Comparison of ENCODE assay signal across 9 cellular contexts in genomic region chr3:16286161-16286560, GRCh38. TPM values are rescaled to one million over a fixed set of nuclear protein-coding genes. Genes with fewer than 3 reads are reported as not detected.
DNase-seq lines count a peak whose midpoint lies in the region; ATAC-seq and TF ChIP-seq lines count a peak whose summit lies in the region.
"Had no signal": no experiment of that assay in that cellular context is flagged by ENCODE, and none has a peak within 500 bp of the region (broad histone marks: within the 10 kb centered on the region; RNA-seq: fewer than 3 reads in every experiment).

No MANE protein-coding gene starts in this region.

- H3K4me1 ChIP-seq in esophagus (ENCODE audit: control insufficient read depth in 2 of 2, insufficient read depth in 2 of 2, low read length in 1 of 2) (no peaks in the 10 kb centered on the region), vagina (no peaks in the 10 kb centered on the region), SJCRH30 (no peaks in the 10 kb centered on the region)

- H3K36me3 ChIP-seq in esophagus (ENCODE audit: control insufficient read depth in 2 of 2, insufficient read depth in 2 of 2, low read length in 1 of 2) = peaks cover 3 to 4% of the 10 kb centered on the region in 2 donors
- peaks cover 0 to 7% of the 10 kb centered on the region in 2 donors for H3K36me3 ChIP-seq in vagina
- peaks cover under 1% of the 10 kb centered on the region; the same call in 1 of the 2 replicates for H3K36me3 ChIP-seq in SJCRH30

- H3K4me3 Mint-ChIP-seq in activated B cell treated with CpG ODN at 0.5 μM for 24 hours (no peak overlapping the region), WTC11 (no peak overlapping the region)

- TF ChIP-seq POLR2A in vagina (IDR thresholded peaks at IDR 0.05) = peak in 1 of 2 donors; percentile 11

- ATAC-seq in left cardiac atrium = peak; percentile 33 to 39
- ATAC-seq in activated B cell treated with CpG ODN at 0.5 μM for 24 hours (ENCODE audit: low read depth) = no peak
- ATAC-seq in WTC11 = no peak

- DNase-seq in left cardiac atrium (no peak), cardiac septum (ENCODE audit: low spot score) (no peak), activated B cell treated with CpG ODN at 0.5 μM for 24 hours (no peak), vagina (ENCODE audit: extremely low spot score in 2 of 2) (no peak), SJCRH30 (no peak), cerebellum (ENCODE audit: low spot score) (no peak), WTC11 (ENCODE audit: low spot score) (no peak)
- DNase-seq: NCI-H526 treated with DMSO at 0.1 percent for 48 hours had no signal

- TF ChIP-seq CTCF in activated B cell treated with CpG ODN at 0.5 μM for 24 hours (IDR thresholded peaks at IDR 0.05) = no peak
- no peak for TF ChIP-seq CTCF in vagina (IDR thresholded peaks at IDR 0.05)
- no peak for TF ChIP-seq CTCF in WTC11 (IDR thresholded peaks at IDR 0.05)

- peak overlapping the region; percentile 10 for H3K27ac Mint-ChIP-seq in activated B cell treated with CpG ODN at 0.5 μM for 24 hours
- no peak overlapping the region for H3K27ac Mint-ChIP-seq in WTC11

- peak overlapping the region; percentile 8 to 36 for H3K4me3 ChIP-seq in esophagus (ENCODE audit: low read depth in 1 of 2, low read length in 2 of 2)
- peak overlapping the region in 1 of 2 donors; percentile 22 for H3K4me3 ChIP-seq in vagina
- no peak overlapping the region for H3K4me3 ChIP-seq in SJCRH30

- no peaks in the 10 kb centered on the region for H3K9me3 Mint-ChIP-seq in activated B cell treated with CpG ODN at 0.5 μM for 24 hours
- no peaks in the 10 kb centered on the region for H3K9me3 Mint-ChIP-seq in WTC11

- CTCF ChIA-PET in activated B cell treated with CpG ODN at 0.5 μM for 24 hours (lab: Charles Lee) = interaction anchor here (1.4 kb wide), 1 partner anchor 264 kb away, joined by 4 read pairs; no protein-coding TSS in a partner anchor
- CTCF ChIA-PET in WTC11 (lab: Charles Lee) = interaction anchor here (0.6 kb wide), 1 partner anchor 18 kb away, joined by 4 read pairs; no protein-coding TSS in a partner anchor

- H3K27ac ChIP-seq in esophagus (ENCODE audit: low read depth in 2 of 2, low read length in 1 of 2) = peak overlapping the region; percentile 29 to 58
- peak overlapping the region; percentile 27 for H3K27ac ChIP-seq in vagina
- no peak overlapping the region for H3K27ac ChIP-seq in SJCRH30

- peaks cover 24% of the 10 kb centered on the region for H3K4me1 Mint-ChIP-seq in activated B cell treated with CpG ODN at 0.5 μM for 24 hours
- no peaks in the 10 kb centered on the region for H3K4me1 Mint-ChIP-seq in WTC11

- intact Hi-C loops in left cardiac atrium (cut with DNase I) = loop anchor here in 1 of 2 donors (10.0 kb wide), 2 partner anchors 229 to 269 kb away; partner anchors contain the start of gene RFTN1
- intact Hi-C loops in cardiac septum (cut with DNase I) = loop anchor here (5.0 kb wide), 2 partner anchors 86 to 246 kb away; no protein-coding TSS in a partner anchor
- intact Hi-C loops in activated B cell treated with CpG ODN at 0.5 μM for 24 hours (cut with micrococcal nuclease) = no loop called here
- intact Hi-C loops in vagina (cut with DNase I) = no loop called here

- POLR2A ChIA-PET in activated B cell treated with CpG ODN at 0.5 μM for 24 hours (lab: Charles Lee) (no interaction called here), WTC11 (lab: Charles Lee) (no interaction called here)

- H3K9me3 ChIP-seq in esophagus (ENCODE audit: control insufficient read depth in 2 of 2, insufficient read depth in 1 of 2, low read depth in 1 of 2, low read length in 1 of 2) (no peaks in the 10 kb centered on the region), vagina (no peaks in the 10 kb centered on the region), SJCRH30 (replicated peaks) (no peaks in the 10 kb centered on the region)

- H3K27me3 Mint-ChIP-seq in activated B cell treated with CpG ODN at 0.5 μM for 24 hours (no peaks in the 10 kb centered on the region), WTC11 (ENCODE audit: low read depth) (no peaks in the 10 kb centered on the region)

- WGBS in esophagus, 2 donors = 74 to 76% methylated on average over 3 of the region's 3 CpGs

- peaks cover 46% of the 10 kb centered on the region for H3K36me3 Mint-ChIP-seq in activated B cell treated with CpG ODN at 0.5 μM for 24 hours (ENCODE audit: low read depth)
- peaks cover 16% of the 10 kb centered on the region for H3K36me3 Mint-ChIP-seq in WTC11

- no peaks in the 10 kb centered on the region for H3K27me3 ChIP-seq in esophagus (ENCODE audit: control insufficient read depth in 1 of 2, insufficient read depth in 2 of 2, low read length in 2 of 2)
- no peaks in the 10 kb centered on the region for H3K27me3 ChIP-seq in vagina
- H3K27me3 ChIP-seq in SJCRH30 = no peaks in the 10 kb centered on the region

TF ChIP-seq in WTC11, 78 proteins besides CTCF, POLR2A, EP300 and RAD21:
- no peak for TF ChIP-seq HMGA2 (CRISPR knock-in tag; IDR thresholded peaks at IDR 0.05)
- TF ChIP-seq, protein P1, sequence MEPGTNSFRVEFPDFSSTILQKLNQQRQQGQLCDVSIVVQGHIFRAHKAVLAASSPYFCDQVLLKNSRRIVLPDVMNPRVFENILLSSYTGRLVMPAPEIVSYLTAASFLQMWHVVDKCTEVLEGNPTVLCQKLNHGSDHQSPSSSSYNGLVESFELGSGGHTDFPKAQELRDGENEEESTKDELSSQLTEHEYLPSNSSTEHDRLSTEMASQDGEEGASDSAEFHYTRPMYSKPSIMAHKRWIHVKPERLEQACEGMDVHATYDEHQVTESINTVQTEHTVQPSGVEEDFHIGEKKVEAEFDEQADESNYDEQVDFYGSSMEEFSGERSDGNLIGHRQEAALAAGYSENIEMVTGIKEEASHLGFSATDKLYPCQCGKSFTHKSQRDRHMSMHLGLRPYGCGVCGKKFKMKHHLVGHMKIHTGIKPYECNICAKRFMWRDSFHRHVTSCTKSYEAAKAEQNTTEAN (CRISPR knock-in tag; IDR thresholded peaks at IDR 0.05) = no peak
- TF ChIP-seq ZSCAN18 (CRISPR knock-in tag; IDR thresholded peaks at IDR 0.05) = no peak
- no peak for TF ChIP-seq ZNF423 (CRISPR knock-in tag; IDR thresholded peaks at IDR 0.05)
- no peak for TF ChIP-seq FOXK1 (CRISPR knock-in tag; IDR thresholded peaks at IDR 0.05)
- TF ChIP-seq, protein P2, sequence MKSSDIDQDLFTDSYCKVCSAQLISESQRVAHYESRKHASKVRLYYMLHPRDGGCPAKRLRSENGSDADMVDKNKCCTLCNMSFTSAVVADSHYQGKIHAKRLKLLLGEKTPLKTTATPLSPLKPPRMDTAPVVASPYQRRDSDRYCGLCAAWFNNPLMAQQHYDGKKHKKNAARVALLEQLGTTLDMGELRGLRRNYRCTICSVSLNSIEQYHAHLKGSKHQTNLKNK (CRISPR knock-in tag; IDR thresholded peaks at IDR 0.05) = no peak
- TF ChIP-seq SP1 (CRISPR knock-in tag; conservative IDR thresholded peaks at IDR 0.05) = no peak
- TF ChIP-seq, protein P3, sequence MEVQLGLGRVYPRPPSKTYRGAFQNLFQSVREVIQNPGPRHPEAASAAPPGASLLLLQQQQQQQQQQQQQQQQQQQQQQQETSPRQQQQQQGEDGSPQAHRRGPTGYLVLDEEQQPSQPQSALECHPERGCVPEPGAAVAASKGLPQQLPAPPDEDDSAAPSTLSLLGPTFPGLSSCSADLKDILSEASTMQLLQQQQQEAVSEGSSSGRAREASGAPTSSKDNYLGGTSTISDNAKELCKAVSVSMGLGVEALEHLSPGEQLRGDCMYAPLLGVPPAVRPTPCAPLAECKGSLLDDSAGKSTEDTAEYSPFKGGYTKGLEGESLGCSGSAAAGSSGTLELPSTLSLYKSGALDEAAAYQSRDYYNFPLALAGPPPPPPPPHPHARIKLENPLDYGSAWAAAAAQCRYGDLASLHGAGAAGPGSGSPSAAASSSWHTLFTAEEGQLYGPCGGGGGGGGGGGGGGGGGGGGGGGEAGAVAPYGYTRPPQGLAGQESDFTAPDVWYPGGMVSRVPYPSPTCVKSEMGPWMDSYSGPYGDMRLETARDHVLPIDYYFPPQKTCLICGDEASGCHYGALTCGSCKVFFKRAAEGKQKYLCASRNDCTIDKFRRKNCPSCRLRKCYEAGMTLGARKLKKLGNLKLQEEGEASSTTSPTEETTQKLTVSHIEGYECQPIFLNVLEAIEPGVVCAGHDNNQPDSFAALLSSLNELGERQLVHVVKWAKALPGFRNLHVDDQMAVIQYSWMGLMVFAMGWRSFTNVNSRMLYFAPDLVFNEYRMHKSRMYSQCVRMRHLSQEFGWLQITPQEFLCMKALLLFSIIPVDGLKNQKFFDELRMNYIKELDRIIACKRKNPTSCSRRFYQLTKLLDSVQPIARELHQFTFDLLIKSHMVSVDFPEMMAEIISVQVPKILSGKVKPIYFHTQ (CRISPR knock-in tag; IDR thresholded peaks at IDR 0.05) = no peak
- TF ChIP-seq ATF1 (CRISPR knock-in tag; IDR thresholded peaks at IDR 0.05) = no peak
- TF ChIP-seq ZNF317 (CRISPR knock-in tag; IDR thresholded peaks at IDR 0.05; ENCODE audit: borderline replicate concordance, low read depth) = no peak
- no peak for TF ChIP-seq NR3C1 (CRISPR knock-in tag; conservative IDR thresholded peaks at IDR 0.05; ENCODE audit: low read depth)
- no peak for TF ChIP-seq NR2C2 (CRISPR knock-in tag; IDR thresholded peaks at IDR 0.05)

RNA-seq across cellular contexts. Expression of gene OXNAD1, which starts 21.1 kb away (rescaled TPM):
- total RNA-seq in left cardiac atrium (10 to 100 TPM; 12.8 to 15.4 TPM), cardiac septum (15.1 TPM), activated B cell treated with CpG ODN at 0.5 μM for 24 hours (5.5 and 8.7 TPM in 2 replicates), vagina (30.0 TPM), cerebellum (28.9 TPM), WTC11 (2021) (20.1 to 21.7 TPM (median 21.4 TPM) in 3 replicates)
- 1 to 10 TPM; 4.9 to 6.6 TPM for polyA plus RNA-seq in esophagus
- 14.7 and 18.1 TPM in 2 replicates for total RNA-seq in SJCRH30 (2014; rRNA removed; shearing (Covaris generic))

RNA-seq across cellular contexts. Expression of gene DPH3, which starts 21.4 kb away (rescaled TPM):
- total RNA-seq in left cardiac atrium = 10 to 100 TPM; 18.5 to 22.1 TPM
- 23.1 TPM for total RNA-seq in cardiac septum
- 13.4 and 14.7 TPM in 2 replicates for total RNA-seq in activated B cell treated with CpG ODN at 0.5 μM for 24 hours
- 1 to 10 TPM; 5.2 to 7.8 TPM for polyA plus RNA-seq in esophagus
- total RNA-seq in vagina = 14.5 TPM
- 22.4 and 24.1 TPM in 2 replicates for total RNA-seq in SJCRH30 (2014; rRNA removed; shearing (Covaris generic))
- 16.1 TPM for total RNA-seq in cerebellum
- total RNA-seq in WTC11 (2021) = 26.5 to 27.8 TPM (median 26.6 TPM) in 3 replicates

Comparison
In these comparisons a context has a peak if more than half of its experiments do, and no peak if none do; other contexts are left out.
1. ATAC-seq: peak in left cardiac atrium (2 of 2); none in activated B cell treated with CpG ODN at 0.5 μM for 24 hours (single experiment) and WTC11 (single experiment).